ENCODE assay signal across 18 cellular contexts in the genomic region with DNA sequence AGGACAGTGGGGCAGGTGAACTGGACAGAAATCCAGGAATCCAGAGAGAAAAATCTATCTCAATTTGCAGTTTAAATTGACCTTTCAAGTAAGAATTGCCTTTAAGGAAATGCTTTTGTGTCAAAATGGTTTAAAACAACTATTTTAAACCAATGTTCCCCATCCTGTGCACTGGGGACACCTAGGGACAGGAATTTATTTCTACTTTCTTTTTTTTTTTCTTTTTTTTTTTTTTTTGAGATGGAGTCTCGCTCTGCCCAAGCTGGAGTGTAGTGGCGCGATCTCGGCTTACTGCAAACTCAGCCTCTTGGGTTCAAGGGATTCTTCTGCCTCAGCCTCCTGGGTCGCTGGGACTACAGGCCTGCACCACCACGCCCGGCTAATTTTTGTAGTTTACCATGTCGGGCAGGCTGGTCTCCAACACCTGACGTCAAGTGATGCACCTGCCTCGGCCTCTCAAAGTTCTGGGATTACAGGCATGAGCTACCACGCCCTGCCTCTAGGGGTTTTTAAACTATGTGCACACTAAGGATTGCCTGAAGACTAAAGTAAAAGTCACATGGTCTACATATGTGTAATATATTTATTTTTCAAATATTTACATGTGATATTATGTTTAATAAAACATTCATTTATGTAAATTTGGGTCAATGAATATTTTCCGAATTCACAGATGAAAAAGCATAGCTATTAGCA.
DNase-seq lines count a peak whose midpoint lies in the region; ATAC-seq and TF ChIP-seq lines count a peak whose summit lies in the region.
"Had no signal": no experiment of that assay in that cellular context is flagged by ENCODE, and none has a peak within 500 bp of the region (broad histone marks: within the 10 kb centered on the region; RNA-seq: fewer than 3 reads in every experiment).

No MANE protein-coding gene starts in this region.

- H3K9me3 Mint-ChIP-seq in nephron progenitor cell = no peaks in the 10 kb centered on the region

- no peak overlapping the region for H3K4me3 Mint-ChIP-seq in nephron progenitor cell
- H3K4me3 Mint-ChIP-seq: activated naive CD8-positive, alpha-beta T cell treated with anti-CD3 and anti-CD28 coated beads, Interleukin-2, amount 50 U/mL, for 24 hours; activated T-cell treated with anti-CD3 and anti-CD28 coated beads, Interleukin-2, amount 50 U/mL, for 72 hours; CD14-positive monocyte; naive thymus-derived CD4-positive, alpha-beta T cell had no signal

- H3K4me3 ChIP-seq in choroid plexus epithelial cell (ENCODE audit: low read depth, low read length) = no peak overlapping the region
- H3K4me3 ChIP-seq: cardiac muscle cell, lower lobe of right lung had no signal

- no peaks in the 10 kb centered on the region for H3K4me1 Mint-ChIP-seq in nephron progenitor cell
- H3K4me1 Mint-ChIP-seq: activated naive CD8-positive, alpha-beta T cell treated with anti-CD3 and anti-CD28 coated beads, Interleukin-2, amount 50 U/mL, for 24 hours; CD14-positive monocyte; naive thymus-derived CD4-positive, alpha-beta T cell had no signal

- DNase-seq in D341Med (ENCODE audit: low spot score) (peak; percentile 8), M059J (ENCODE audit: low read depth) (peak; percentile 2), choroid plexus epithelial cell (ENCODE audit: low read depth) (peak; percentile 11), nephron progenitor cell (no peak), GDM1 (lab: John Stamatoyannopoulos, UW) (no peak), NCI-H774 (lab: John Stamatoyannopoulos, UW) (no peak)
- DNase-seq in activated T-cell treated with anti-CD3 and anti-CD28 coated beads, Interleukin-2, amount 50 U/mL, for 48 hours = no peak
- DNase-seq: activated CD4-positive, alpha-beta T cell treated with anti-CD3 and anti-CD28 coated beads, Interleukin-2, amount 50 U/mL, for 48 hours; activated naive CD8-positive, alpha-beta T cell treated with anti-CD3 and anti-CD28 coated beads, Interleukin-2, amount 50 U/mL, for 24 hours; activated T-cell treated with anti-CD3 and anti-CD28 coated beads, Interleukin-2, amount 50 U/mL, for 72 hours; effector CD4-positive, alpha-beta T cell; lower lobe of right lung; naive thymus-derived CD4-positive, alpha-beta T cell; NCI-H510A; stimulated activated naive CD4-positive, alpha-beta T cell had no signal

- no peaks in the 10 kb centered on the region for H3K36me3 Mint-ChIP-seq in nephron progenitor cell (ENCODE audit: low read depth)
- H3K36me3 Mint-ChIP-seq: CD14-positive monocyte; naive thymus-derived CD4-positive, alpha-beta T cell had no signal

- no peak for ATAC-seq in HG03025 (IDR thresholded peaks at IDR 0.05; ENCODE audit: low FRiP score, unreplicated experiment)
- ATAC-seq: activated naive CD8-positive, alpha-beta T cell treated with anti-CD3 and anti-CD28 coated beads, Interleukin-2, amount 50 U/mL, for 24 hours; activated T-cell treated with anti-CD3 and anti-CD28 coated beads, Interleukin-2, amount 50 U/mL, for 72 hours; lower lobe of right lung; naive thymus-derived CD4-positive, alpha-beta T cell had no signal

- no peaks in the 10 kb centered on the region for H3K27me3 Mint-ChIP-seq in nephron progenitor cell (ENCODE audit: low read depth, poor library complexity)
- H3K27me3 Mint-ChIP-seq: activated naive CD8-positive, alpha-beta T cell treated with anti-CD3 and anti-CD28 coated beads, Interleukin-2, amount 50 U/mL, for 24 hours; naive thymus-derived CD4-positive, alpha-beta T cell had no signal

- H3K27ac Mint-ChIP-seq in nephron progenitor cell = no peak overlapping the region
- H3K27ac Mint-ChIP-seq: activated naive CD8-positive, alpha-beta T cell treated with anti-CD3 and anti-CD28 coated beads, Interleukin-2, amount 50 U/mL, for 24 hours; activated T-cell treated with anti-CD3 and anti-CD28 coated beads, Interleukin-2, amount 50 U/mL, for 72 hours; CD14-positive monocyte; naive thymus-derived CD4-positive, alpha-beta T cell had no signal

- peak; percentile 23 for TF ChIP-seq CTCF in choroid plexus epithelial cell (conservative IDR thresholded peaks at IDR 0.05; ENCODE audit: low read depth, low read length)
- TF ChIP-seq CTCF in nephron progenitor cell (IDR thresholded peaks at IDR 0.05) = peak; percentile 16

Comparison
In these comparisons a context has a peak if more than half of its experiments do, and no peak if none do; other contexts are left out.
1. DNase-seq: peak in D341Med (single experiment), M059J (single experiment) and choroid plexus epithelial cell (single experiment); none in nephron progenitor cell (single experiment), GDM1 (single experiment), NCI-H774 (single experiment) and activated T-cell treated with anti-CD3 and anti-CD28 coated beads, Interleukin-2, amount 50 U/mL, for 48 hours (0 of 2).